In the genomic region with DNA sequence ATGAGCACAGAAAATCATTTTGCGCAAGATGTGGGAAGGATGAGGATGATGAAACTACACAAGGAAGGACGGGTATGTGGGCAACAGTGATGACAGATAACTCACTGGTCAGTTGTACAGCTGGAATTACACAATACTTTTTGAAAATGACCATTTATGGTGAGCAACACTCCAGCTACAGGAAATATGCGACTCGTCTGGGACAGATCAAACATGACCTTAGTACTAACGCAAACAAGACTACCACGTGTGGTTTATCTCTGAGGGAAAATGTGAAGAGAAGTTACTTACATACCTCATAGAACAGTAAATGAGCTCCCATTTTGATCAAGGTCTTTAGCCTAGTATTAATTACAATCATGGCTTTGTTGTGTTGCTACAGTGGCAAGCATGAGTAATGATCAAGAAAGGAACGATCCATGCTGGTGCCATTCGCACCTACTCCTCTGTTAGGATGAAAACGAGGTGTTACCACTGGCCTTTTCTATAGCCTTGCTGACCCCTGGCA, we compare ENCODE assay signal across 10 cellular contexts.
DNase-seq lines count a peak whose midpoint lies in the region; ATAC-seq and TF ChIP-seq lines count a peak whose summit lies in the region.
"Had no signal": no experiment of that assay in that cellular context is flagged by ENCODE, and none has a peak within 500 bp of the region (broad histone marks: within the 10 kb centered on the region; RNA-seq: fewer than 3 reads in every experiment).

No MANE protein-coding gene starts in this region.

- H3K9ac ChIP-seq in subcutaneous abdominal adipose tissue (ENCODE audit: low read length in 5 of 5) = peak overlapping the region in 1 of 5 donors; percentile 36

- no peak overlapping the region for H3K27ac Mint-ChIP-seq in chondrocyte (ENCODE audit: unreplicated experiment)

- H3K9me2 ChIP-seq in hepatocyte (replicated peaks; ENCODE audit: insufficient read depth) = no peaks in the 10 kb centered on the region

- H3K4me3 ChIP-seq in adrenal gland = no peak overlapping the region
- H3K4me3 ChIP-seq in hepatocyte = no peak overlapping the region
- peak overlapping the region in 1 of 5 donors; percentile 13 for H3K4me3 ChIP-seq in subcutaneous abdominal adipose tissue (ENCODE audit: low read depth in 1 of 5, low read length in 5 of 5)

- TF ChIP-seq POLR2A in adrenal gland (IDR thresholded peaks at IDR 0.05) = no peak

- peaks cover 27% of the 10 kb centered on the region for H3K4me1 Mint-ChIP-seq in chondrocyte (ENCODE audit: low read depth)

- H3K27me3 ChIP-seq in adrenal gland = no peaks in the 10 kb centered on the region
- no peaks in the 10 kb centered on the region for H3K27me3 ChIP-seq in hepatocyte
- no peaks in the 10 kb centered on the region for H3K27me3 ChIP-seq in subcutaneous abdominal adipose tissue (ENCODE audit: control insufficient read depth in 5 of 5, insufficient read depth in 4 of 5, low read length in 5 of 5)

- H3K36me3 Mint-ChIP-seq in chondrocyte (ENCODE audit: low read depth) = no peaks in the 10 kb centered on the region

- peak; percentile 1 for DNase-seq in HT-29 (ENCODE audit: low spot score)
- DNase-seq in adrenal gland = peak in 5 of 7 donors; percentile 16 to 54 (median 38)
- peak; percentile 57 for DNase-seq in hepatocyte (ENCODE audit: low spot score)
- no peak for DNase-seq in chondrocyte (ENCODE audit: low spot score)
- DNase-seq: activated T-cell treated with anti-CD3 and anti-CD28 coated beads, Interleukin-2, amount 50 U/mL, for 1 hour; NCI-H2171 had no signal

- H3K27ac ChIP-seq in adrenal gland = peak overlapping the region in 2 of 5 donors; percentile 65 to 67
- peak overlapping the region; percentile 74 for H3K27ac ChIP-seq in hepatocyte
- H3K27ac ChIP-seq in subcutaneous abdominal adipose tissue (ENCODE audit: low read depth, low read length) = peak overlapping the region; percentile 28

- no peak for ATAC-seq in HG03045 (IDR thresholded peaks at IDR 0.05; ENCODE audit: unreplicated experiment)
- ATAC-seq in HG02588 (IDR thresholded peaks at IDR 0.05; ENCODE audit: unreplicated experiment) = no peak
- ATAC-seq in GM21576 (IDR thresholded peaks at IDR 0.05; ENCODE audit: unreplicated experiment) = no peak

- no peak overlapping the region for H3K4me3 Mint-ChIP-seq in chondrocyte (ENCODE audit: unreplicated experiment)

- H3K36me3 ChIP-seq in adrenal gland (replicated peaks in 1 of 2) (no peaks in the 10 kb centered on the region), hepatocyte (replicated peaks; ENCODE audit: insufficient read depth, low read depth) (no peaks in the 10 kb centered on the region), subcutaneous abdominal adipose tissue (ENCODE audit: control insufficient read depth in 5 of 5, insufficient read depth in 5 of 5, low read length in 5 of 5) (no peaks in the 10 kb centered on the region)

- H2AFZ ChIP-seq in hepatocyte = no peak overlapping the region

- WGBS in adrenal gland, 4 donors = 52 to 67% (median 58%) methylated on average over 9 of the region's 9 CpGs
- WGBS in hepatocyte (ENCODE audit: low lambda C conversion rate, missing lambda C conversion rate) = 51% methylated on average over 9 of the region's 9 CpGs

- H3K9me3 ChIP-seq in adrenal gland (replicated peaks in 1 of 3) (no peaks in the 10 kb centered on the region), hepatocyte (ENCODE audit: low read depth) (no peaks in the 10 kb centered on the region), subcutaneous abdominal adipose tissue (ENCODE audit: control insufficient read depth in 5 of 5, low read length in 5 of 5) (no peaks in the 10 kb centered on the region)

- no peak for TF ChIP-seq CTCF in adrenal gland (IDR thresholded peaks at IDR 0.05)
- no peak for TF ChIP-seq CTCF in hepatocyte (IDR thresholded peaks at IDR 0.05; ENCODE audit: poor library complexity)
- TF ChIP-seq CTCF in chondrocyte (IDR thresholded peaks at IDR 0.05) = no peak

- H3K4me2 ChIP-seq in hepatocyte = no peak overlapping the region

- no peaks in the 10 kb centered on the region for H3K27me3 Mint-ChIP-seq in chondrocyte (ENCODE audit: low read depth)

- no peaks in the 10 kb centered on the region for H3K9me3 Mint-ChIP-seq in chondrocyte (ENCODE audit: low read depth)

- H3K79me2 ChIP-seq in hepatocyte = no peaks in the 10 kb centered on the region

- peaks cover 0 to 5% of the 10 kb centered on the region in 2 donors for H3K4me1 ChIP-seq in adrenal gland (replicated peaks in 1 of 2)
- peaks cover 10% of the 10 kb centered on the region for H3K4me1 ChIP-seq in hepatocyte (ENCODE audit: insufficient read depth)
- H3K4me1 ChIP-seq in subcutaneous abdominal adipose tissue (ENCODE audit: control insufficient read depth in 5 of 5, insufficient read depth in 5 of 5, low read length in 5 of 5) = peaks cover 0 to 26% (median 9%) of the 10 kb centered on the region in 5 donors

- intact Hi-C loops in adrenal gland (cut with DNase I) = no loop called here

- no peaks in the 10 kb centered on the region for H4K20me1 ChIP-seq in hepatocyte (ENCODE audit: insufficient read depth, poor library complexity, severe bottlenecking)
